9 cellular contexts compared by ENCODE assay signal in genomic region chr6:27891300-27891913, GRCh38. TPM values are rescaled to one million over a fixed set of nuclear protein-coding genes. Genes with fewer than 3 reads are reported as not detected.
A peak's percentile ranks its signal among the peaks of the same experiment; 100 is the strongest.
DNase-seq lines count a peak whose midpoint lies in the region; ATAC-seq and TF ChIP-seq lines count a peak whose summit lies in the region.
"Had no signal": no experiment of that assay in that cellular context is flagged by ENCODE, and none has a peak within 500 bp of the region (broad histone marks: within the 10 kb centered on the region; RNA-seq: fewer than 3 reads in every experiment).

No MANE protein-coding gene starts in this region.

- H2BK120ac ChIP-seq in mesendoderm (ENCODE audit: low read depth, low read length) = no peak overlapping the region

- peaks cover under 1% of the 10 kb centered on the region; the same call in 1 of the 2 replicates for H4K20me1 ChIP-seq in KMS-11 (ENCODE audit: insufficient read depth)

- no peak for TF ChIP-seq CTCF in CD14-positive monocyte (IDR thresholded peaks at IDR 0.05)
- no peak for TF ChIP-seq CTCF in KMS-11 (conservative IDR thresholded peaks at IDR 0.05; ENCODE audit: low read depth, low read length)
- no peak for TF ChIP-seq CTCF in GM20000 (IDR thresholded peaks at IDR 0.05; ENCODE audit: extremely low read depth, missing control alignments)

- no peak overlapping the region for H2BK5ac ChIP-seq in mesendoderm (ENCODE audit: low read length)

- no peak overlapping the region for H2AFZ ChIP-seq in KMS-11 (ENCODE audit: low read depth)

- no CpG with 5 or more reads among the region's 7 CpGs for WGBS in mesendoderm (ENCODE audit: extremely low coverage, insufficient coverage, low lambda C conversion rate)

- peak overlapping the region; percentile 98 for H3K27ac ChIP-seq in KMS-11
- H3K27ac ChIP-seq in mesendoderm (ENCODE audit: low read depth, low read length) = peak overlapping the region; percentile 91

- H3K27me3 ChIP-seq in KMS-11 (ENCODE audit: insufficient read depth, low read depth) = no peaks in the 10 kb centered on the region
- H3K27me3 ChIP-seq in mesendoderm (ENCODE audit: insufficient read depth, low read length, poor library complexity) = no peaks in the 10 kb centered on the region

- no peaks in the 10 kb centered on the region for H3K9me3 Mint-ChIP-seq in CD14-positive monocyte
- H3K9me3 Mint-ChIP-seq: activated T-helper 17 cell treated with anti-CD3 and anti-CD28 coated beads, Interleukin-2, amount 50 U/mL, for 72 hours had no signal

- H3K9ac ChIP-seq in KMS-11 = peak overlapping the region; percentile 99
- peak overlapping the region; percentile 91 for H3K9ac ChIP-seq in mesendoderm (ENCODE audit: low read length)

- no peaks in the 10 kb centered on the region for H3K36me3 Mint-ChIP-seq in CD14-positive monocyte

- H3K4me1 ChIP-seq in KMS-11 (ENCODE audit: low read depth, poor library complexity, severe bottlenecking) (peaks cover 18% of the 10 kb centered on the region), mesendoderm (ENCODE audit: control insufficient read depth, low read depth, low read length) (peaks cover 5% of the 10 kb centered on the region)

- intact Hi-C loops in CD14-positive monocyte (cut with micrococcal nuclease) = loop anchor here (5.0 to 10.0 kb wide), 8 partner anchors 54 to 737 kb away; a partner anchor contains a TSS
- intact Hi-C loops in left ventricle myocardium superior (cut with micrococcal nuclease) = no loop called here

- H3K27me3 Mint-ChIP-seq in CD14-positive monocyte (ENCODE audit: low read depth in 3 of 3) = peaks cover 0 to 3% (median 0%) of the 10 kb centered on the region in 3 donors
- H3K27me3 Mint-ChIP-seq: activated T-helper 17 cell treated with anti-CD3 and anti-CD28 coated beads, Interleukin-2, amount 50 U/mL, for 72 hours had no signal

- H3K4me3 Mint-ChIP-seq in CD14-positive monocyte = peak overlapping the region; percentile 83 to 85
- H3K4me3 Mint-ChIP-seq: activated T-helper 17 cell treated with anti-CD3 and anti-CD28 coated beads, Interleukin-2, amount 50 U/mL, for 72 hours had no signal

- H3K4ac ChIP-seq in mesendoderm (ENCODE audit: low read depth, low read length) = no peak overlapping the region

- no peak overlapping the region for H3K4me3 ChIP-seq in KMS-11 (IDR thresholded peaks at IDR 0.05; ENCODE audit: insufficient read depth, low read depth, low read length)
- H3K4me3 ChIP-seq in mesendoderm (ENCODE audit: low read length) = peak overlapping the region; percentile 73

- no peak for DNase-seq in CD14-positive monocyte (ENCODE audit: low spot score)
- DNase-seq in astrocyte of the hippocampus (ENCODE audit: low read depth, low spot score) = peak; percentile 2
- DNase-seq in mesendoderm = peak; percentile 51
- DNase-seq in GDM1 (lab: John Stamatoyannopoulos, UW) = no peak
- DNase-seq in GM20000 (ENCODE audit: low spot score) = no peak
- DNase-seq in NCI-H2029 (lab: John Stamatoyannopoulos, UW) = no peak
- DNase-seq in left ventricle myocardium superior = no peak

- H4K5ac ChIP-seq in mesendoderm (ENCODE audit: low read length) = no peak overlapping the region

- H3K79me1 ChIP-seq in mesendoderm (ENCODE audit: low read length) = no peaks in the 10 kb centered on the region

- H3K4me1 Mint-ChIP-seq in CD14-positive monocyte = peaks cover 43% of the 10 kb centered on the region

- H3K23ac ChIP-seq in mesendoderm (ENCODE audit: low read length) = no peak overlapping the region

- H3K27ac Mint-ChIP-seq in CD14-positive monocyte = peak overlapping the region in 1 of 7 donors; percentile 20
- H3K27ac Mint-ChIP-seq: activated T-helper 17 cell treated with anti-CD3 and anti-CD28 coated beads, Interleukin-2, amount 50 U/mL, for 72 hours had no signal

- no peak for ATAC-seq in left ventricle myocardium superior

- H3K79me2 ChIP-seq in KMS-11 (ENCODE audit: insufficient read depth, low read depth) (peaks cover 59% of the 10 kb centered on the region), mesendoderm (ENCODE audit: control insufficient read depth, insufficient read depth, low read length) (peaks cover 5% of the 10 kb centered on the region)

- H3K4me2 ChIP-seq in KMS-11 (peak overlapping the region; percentile 98), mesendoderm (ENCODE audit: low read length) (peak overlapping the region; percentile 48)

- peak overlapping the region; percentile 29 for H2BK15ac ChIP-seq in mesendoderm (replicated peaks; ENCODE audit: low read depth)

- no peak overlapping the region for H2AK5ac ChIP-seq in mesendoderm (ENCODE audit: low read length)

- peak overlapping the region; percentile 91 for H3K18ac ChIP-seq in mesendoderm (ENCODE audit: low read length)

- H3K36me3 ChIP-seq in KMS-11 (ENCODE audit: insufficient read depth) = no peaks in the 10 kb centered on the region
- H3K36me3 ChIP-seq in mesendoderm (ENCODE audit: control insufficient read depth, insufficient read depth, low read length) = no peaks in the 10 kb centered on the region

- H4K8ac ChIP-seq in mesendoderm (ENCODE audit: low read depth, low read length) = no peak overlapping the region

- H3K56ac ChIP-seq in mesendoderm (ENCODE audit: low read length) = peak overlapping the region; percentile 91

RNA-seq across cellular contexts. Expression of gene OR2B2, which starts 20.8 kb away (rescaled TPM):
- not detected for polyA plus RNA-seq in CD14-positive monocyte
- not detected for polyA plus RNA-seq in mesendoderm (2013, experiment 1 of 2)
- polyA plus RNA-seq in mesendoderm (2013, experiment 2 of 2) = not detected
- not detected for total RNA-seq in left ventricle myocardium superior
- total RNA-seq: activated T-helper 17 cell treated with anti-CD3 and anti-CD28 coated beads, Interleukin-2, amount 50 U/mL, for 72 hours had no signal

Comparison
In these comparisons a context has a peak if more than half of its experiments do, and no peak if none do; other contexts are left out.
1. DNase-seq: peak in astrocyte of the hippocampus (single experiment) and mesendoderm (single experiment); none in CD14-positive monocyte (single experiment), GDM1 (single experiment), GM20000 (single experiment), NCI-H2029 (single experiment) and left ventricle myocardium superior (single experiment).